Comparison of ENCODE assay signal across 10 cellular contexts in the genomic region with DNA sequence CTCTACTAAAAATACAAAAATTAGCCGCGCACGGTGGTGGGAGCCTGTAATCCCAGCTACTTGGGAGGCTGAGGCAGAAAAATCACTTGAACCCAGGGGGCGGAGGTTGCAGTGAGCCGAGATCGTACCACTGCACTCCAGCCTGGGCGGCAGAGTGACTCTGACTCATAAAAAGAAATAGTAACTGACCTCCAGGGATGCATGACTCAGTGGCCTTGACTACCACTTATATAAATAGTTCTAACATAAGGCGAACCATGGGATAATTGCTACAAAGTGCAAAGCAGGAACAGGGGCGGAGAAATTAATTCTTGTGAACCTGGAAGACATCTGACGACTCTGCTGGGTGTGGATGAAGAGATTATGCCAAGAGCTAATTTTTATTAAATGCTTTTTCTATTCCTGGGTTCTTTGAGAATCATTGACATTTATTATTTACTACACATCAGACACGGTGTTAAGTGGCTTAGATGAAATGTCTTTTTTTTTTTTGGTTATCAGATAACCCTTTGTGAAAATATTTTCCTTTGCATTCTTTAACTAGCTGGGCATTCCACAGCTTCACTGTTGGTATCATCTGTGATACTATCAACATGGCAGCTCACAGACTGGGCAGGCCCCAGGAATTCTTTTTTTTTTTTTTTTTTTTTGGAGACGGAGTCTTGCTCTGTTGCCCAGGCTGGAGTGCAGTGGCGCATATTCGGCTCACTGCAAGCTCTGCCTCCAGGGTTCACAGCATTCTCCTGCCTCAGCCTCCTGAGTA. TPM values are rescaled to one million over a fixed set of nuclear protein-coding genes. Genes with fewer than 3 reads are reported as not detected.
DNase-seq lines count a peak whose midpoint lies in the region; ATAC-seq and TF ChIP-seq lines count a peak whose summit lies in the region.
"Had no signal": no experiment of that assay in that cellular context is flagged by ENCODE, and none has a peak within 500 bp of the region (broad histone marks: within the 10 kb centered on the region; RNA-seq: fewer than 3 reads in every experiment).

No MANE protein-coding gene starts in this region.

- no peak for TF ChIP-seq CTCF in SK-N-SH (IDR thresholded peaks at IDR 0.05)
- TF ChIP-seq CTCF in endothelial cell (IDR thresholded peaks at IDR 0.05; ENCODE audit: unreplicated experiment), result no peak

- H3K9me3 ChIP-seq in SK-N-SH, result no peaks in the 10 kb centered on the region

- no peaks in the 10 kb centered on the region for H3K27me3 ChIP-seq in SK-N-SH (ENCODE audit: insufficient read depth)

- TF ChIP-seq RAD21 in SK-N-SH (IDR thresholded peaks at IDR 0.05; ENCODE audit: low read length), result no peak

- POLR2A ChIA-PET in SK-N-SH (lab: Yijun Ruan, JAX), result no interaction called here

- H3K4me1 ChIP-seq in SK-N-SH (ENCODE audit: control insufficient read depth in 1 of 2, insufficient read depth in 2 of 2, low read depth in 1 of 2, low read length in 1 of 2), result no peaks in the 10 kb centered on the region

- peak overlapping the region; percentile 51; the same call in 1 of the 2 replicates for H3K9ac ChIP-seq in SK-N-SH

- TF ChIP-seq EP300 in SK-N-SH (IDR thresholded peaks at IDR 0.05; ENCODE audit: borderline replicate concordance in 1 of 2, low read depth in 1 of 2, low read length in 1 of 2), result no peak; a peak in 1 of 4 replicates

- H3K27ac ChIP-seq in SK-N-SH (ENCODE audit: low read depth in 2 of 2, low read length in 1 of 2), result peak overlapping the region in 1 of 2 experiments; percentile 90; a peak in 3 of 4 replicates
- H3K27ac ChIP-seq: 22Rv1 had no signal

- no peak overlapping the region for H3K27ac Mint-ChIP-seq in endothelial cell (ENCODE audit: unreplicated experiment)

- peak; percentile 28 for DNase-seq in DMS 273 (lab: John Stamatoyannopoulos, UW; ENCODE audit: unreplicated experiment)
- no peak for DNase-seq in DMS 273 treated with DMSO at 0.1 percent for 48 hours (lab: John Stamatoyannopoulos, UW)
- no peak for DNase-seq in SK-N-SH
- DNase-seq in fibroblast of the conjunctiva (ENCODE audit: low read depth), result peak; percentile 74
- DNase-seq in stromal cell of bone marrow (ENCODE audit: low read depth), result peak; percentile 85
- DNase-seq in T-helper 2 cell, result no peak
- no peak for DNase-seq in endothelial cell (ENCODE audit: low spot score)
- DNase-seq: NCI-H2107 had no signal

- no peaks in the 10 kb centered on the region for H3K27me3 Mint-ChIP-seq in endothelial cell (ENCODE audit: unreplicated experiment)

- H3K9me2 ChIP-seq in SK-N-SH, result no peaks in the 10 kb centered on the region

- 0 out of 2 replicates have a peak overlapping the region, but pooled peaks have one; percentile 9 for H3K4me2 ChIP-seq in SK-N-SH

- H3K9me3 Mint-ChIP-seq in endothelial cell (ENCODE audit: unreplicated experiment), result no peaks in the 10 kb centered on the region

- WGBS in SK-N-SH (ENCODE audit: low lambda C conversion rate), result 52% methylated on average over 14 of the region's 14 CpGs

- H4K20me1 ChIP-seq in SK-N-SH (ENCODE audit: insufficient read depth), result no peaks in the 10 kb centered on the region

- H3K79me2 ChIP-seq in SK-N-SH (ENCODE audit: insufficient read depth), result no peaks in the 10 kb centered on the region

- no peak overlapping the region for H3K4me3 ChIP-seq in SK-N-SH (ENCODE audit: low read depth in 2 of 2, low read length in 1 of 2)

- no peak overlapping the region for H2AFZ ChIP-seq in SK-N-SH (ENCODE audit: low read depth)

- H3K4me1 Mint-ChIP-seq in endothelial cell (ENCODE audit: unreplicated experiment), result peaks cover 7% of the 10 kb centered on the region

- no peaks in the 10 kb centered on the region for H3K36me3 ChIP-seq in SK-N-SH (replicated peaks in 1 of 2; ENCODE audit: control insufficient read depth in 1 of 2, insufficient read depth in 2 of 2, low read length in 1 of 2)

- peaks cover 8% of the 10 kb centered on the region for H3K36me3 Mint-ChIP-seq in endothelial cell (ENCODE audit: low read depth, unreplicated experiment)

- H3K4me3 Mint-ChIP-seq in endothelial cell (ENCODE audit: unreplicated experiment), result no peak overlapping the region

- CTCF ChIA-PET in SK-N-SH (lab: Yijun Ruan, JAX), result interaction anchor here (0.6 to 2.1 kb wide), 3 partner anchors 12 to 1041 kb away, joined by 3 to 8 read pairs (median 3); no protein-coding TSS in a partner anchor

- ATAC-seq in GM18502 (IDR thresholded peaks at IDR 0.05; ENCODE audit: poor library complexity, unreplicated experiment), result no peak

- H3F3A ChIP-seq in SK-N-SH (replicated peaks; ENCODE audit: insufficient read depth), result peaks cover 16% of the 10 kb centered on the region

TF ChIP-seq in SK-N-SH, 30 proteins besides CTCF, POLR2A, EP300 and RAD21:
- TF ChIP-seq FOXJ3 (CRISPR knock-in tag; IDR thresholded peaks at IDR 0.05), result no peak
- peak; percentile 70; the same call in 1 of the 2 replicates for TF ChIP-seq MEF2A (IDR thresholded peaks at IDR 0.05; ENCODE audit: borderline replicate concordance, low read depth)
- TF ChIP-seq JUND (IDR thresholded peaks at IDR 0.05), result peak; percentile 82
- TF ChIP-seq RXRA (IDR thresholded peaks at IDR 0.05; ENCODE audit: borderline replicate concordance, low read depth), result peak; percentile 47; the same call in 1 of the 2 replicates
- TF ChIP-seq FOSL2 (IDR thresholded peaks at IDR 0.05; ENCODE audit: borderline replicate concordance, low read depth), result peak; percentile 91
- TF ChIP-seq POLR2AphosphoS5 (IDR thresholded peaks at IDR 0.05; ENCODE audit: low read depth, low read length), result no peak
- no peak for TF ChIP-seq GATA2 (CRISPR knock-in tag; IDR thresholded peaks at IDR 0.05)
- peak; percentile 37; the same call in 1 of the 2 replicates for TF ChIP-seq TEAD4 (IDR thresholded peaks at IDR 0.05; ENCODE audit: borderline replicate concordance, insufficient read depth)
- peak; percentile 21 for TF ChIP-seq TCF12 (IDR thresholded peaks at IDR 0.05)
- peak; percentile 51; the same call in 1 of the 2 replicates for TF ChIP-seq YY1 (IDR thresholded peaks at IDR 0.05; ENCODE audit: low read depth)
- TF ChIP-seq TAF1 (IDR thresholded peaks at IDR 0.05; ENCODE audit: borderline replicate concordance, low read depth, low read length), result no peak
- TF ChIP-seq, protein P1, sequence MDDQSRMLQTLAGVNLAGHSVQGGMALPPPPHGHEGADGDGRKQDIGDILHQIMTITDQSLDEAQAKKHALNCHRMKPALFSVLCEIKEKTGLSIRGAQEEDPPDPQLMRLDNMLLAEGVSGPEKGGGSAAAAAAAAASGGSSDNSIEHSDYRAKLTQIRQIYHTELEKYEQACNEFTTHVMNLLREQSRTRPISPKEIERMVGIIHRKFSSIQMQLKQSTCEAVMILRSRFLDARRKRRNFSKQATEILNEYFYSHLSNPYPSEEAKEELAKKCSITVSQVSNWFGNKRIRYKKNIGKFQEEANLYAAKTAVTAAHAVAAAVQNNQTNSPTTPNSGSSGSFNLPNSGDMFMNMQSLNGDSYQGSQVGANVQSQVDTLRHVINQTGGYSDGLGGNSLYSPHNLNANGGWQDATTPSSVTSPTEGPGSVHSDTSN (IDR thresholded peaks at IDR 0.05), result peak; percentile 4; the same call in 1 of the 2 replicates

RNA-seq across cellular contexts. Expression of a gene that starts 28.2 kb away (rescaled TPM):
- 9.9 and 11.9 TPM in 2 replicates for polyA plus RNA-seq in SK-N-SH (2012; rRNA removed)
- polyA plus RNA-seq in SK-N-SH (2012; cell fraction: cytosol; rRNA removed), result 5.7 and 7.4 TPM in 2 replicates
- 31.9 and 35.4 TPM in 2 replicates for polyA plus RNA-seq in SK-N-SH (2012; cell fraction: nucleus; rRNA removed)
- 6.6 TPM for total RNA-seq in endothelial cell (ENCODE audit: unreplicated experiment)

RNA-seq across cellular contexts. Expression of a gene that starts 28.6 kb away (rescaled TPM):
- 60.9 and 71.9 TPM in 2 replicates for polyA plus RNA-seq in SK-N-SH (2012; rRNA removed)
- polyA plus RNA-seq in SK-N-SH (2012; cell fraction: cytosol; rRNA removed), result 51.3 and 57.8 TPM in 2 replicates
- 112 and 143 TPM in 2 replicates for polyA plus RNA-seq in SK-N-SH (2012; cell fraction: nucleus; rRNA removed)
- 95.2 TPM for total RNA-seq in endothelial cell (ENCODE audit: unreplicated experiment)

RNA-seq across cellular contexts. Expression of a gene that starts 48.2 kb away (rescaled TPM):
- 94.3 and 99.1 TPM in 2 replicates for polyA plus RNA-seq in SK-N-SH (2012; rRNA removed)
- polyA plus RNA-seq in SK-N-SH (2012; cell fraction: cytosol; rRNA removed), result 130 and 137 TPM in 2 replicates
- polyA plus RNA-seq in SK-N-SH (2012; cell fraction: nucleus; rRNA removed), result 46.9 and 72.6 TPM in 2 replicates
- total RNA-seq in endothelial cell (ENCODE audit: unreplicated experiment), result 320 TPM

Comparison
In these comparisons a context has a peak if more than half of its experiments do, and no peak if none do; other contexts are left out.
1. DNase-seq: peak in DMS 273 (single experiment), fibroblast of the conjunctiva (single experiment) and stromal cell of bone marrow (single experiment); none in DMS 273 treated with DMSO at 0.1 percent for 48 hours (single experiment), SK-N-SH (single experiment), T-helper 2 cell (0 of 5) and endothelial cell (single experiment).